ENCODE assay signal across 8 cellular contexts in genomic region chr17:41962768-41963434, GRCh38. TPM values are rescaled to one million over a fixed set of nuclear protein-coding genes. Genes with fewer than 3 reads are reported as not detected.
DNase-seq lines count a peak whose midpoint lies in the region; ATAC-seq lines count a peak whose summit lies in the region.

No MANE protein-coding gene starts in this region.

- H3K36me3 ChIP-seq in skeletal muscle satellite cell (ENCODE audit: insufficient read depth, low read length), result peaks cover 4% of the 10 kb centered on the region

- peaks cover 23% of the 10 kb centered on the region for H3K4me1 ChIP-seq in skeletal muscle satellite cell (ENCODE audit: control insufficient read depth, insufficient read depth, low read length)

- ATAC-seq in HG02798 (IDR thresholded peaks at IDR 0.05; ENCODE audit: poor library complexity, unreplicated experiment) (no peak), HG03196 (IDR thresholded peaks at IDR 0.05; ENCODE audit: unreplicated experiment) (no peak)

- peaks cover 3% of the 10 kb centered on the region for H3K27me3 ChIP-seq in skeletal muscle satellite cell (ENCODE audit: control insufficient read depth, insufficient read depth, low read length)

- H3K27ac ChIP-seq in angular gyrus (ENCODE audit: low read depth, low read length), result peak overlapping the region; percentile 75

- H3K9ac ChIP-seq in skeletal muscle satellite cell (ENCODE audit: low read depth, low read length), result no peak overlapping the region

- peak overlapping the region; percentile 0 for H3K4me2 ChIP-seq in skeletal muscle satellite cell (ENCODE audit: low read length)

- in situ Hi-C loops in G401 (cut with HindIII; ENCODE audit: low sequenced_read_pairs), result no loop called here

- H3K9me3 ChIP-seq in skeletal muscle satellite cell (replicated peaks; ENCODE audit: low read length), result no peaks in the 10 kb centered on the region

- DNase-seq in G401 (ENCODE audit: low spot score), result peak; percentile 81
- peak; percentile 75 for DNase-seq in NCI-H1092 treated with DMSO at 0.1 percent for 48 hours (lab: John Stamatoyannopoulos, UW)
- peak; percentile 32 to 65 (median 56) for DNase-seq in T-helper 1 cell
- DNase-seq in hepatic stellate cell (ENCODE audit: low spot score), result peak; percentile 81

- no peak overlapping the region for H3K4me3 ChIP-seq in skeletal muscle satellite cell (ENCODE audit: low read length)

RNA-seq across cellular contexts. Expression of gene CNP, which starts 3.7 kb away (rescaled TPM):
- 55.4 and 76.7 TPM in 2 replicates for total RNA-seq in G401 (2014; rRNA removed; shearing (Covaris generic))
- total RNA-seq in skeletal muscle satellite cell (2012; rRNA removed), result 32.8 and 33.2 TPM in 2 replicates

RNA-seq across cellular contexts. Expression of gene ODAD4, which starts 32.5 kb away (rescaled TPM):
- total RNA-seq in G401 (2014; rRNA removed; shearing (Covaris generic)), result 1.7 TPM in 1 of 2 replicates, not detected in the other
- 0.25 and 0.66 TPM in 2 replicates for total RNA-seq in skeletal muscle satellite cell (2012; rRNA removed)

RNA-seq across cellular contexts. Expression of gene ACLY, which starts 44.1 kb away (rescaled TPM):
- total RNA-seq in G401 (2014; rRNA removed; shearing (Covaris generic)), result 193 and 255 TPM in 2 replicates
- total RNA-seq in skeletal muscle satellite cell (2012; rRNA removed), result 289 and 299 TPM in 2 replicates

RNA-seq across cellular contexts. Expression of gene DNAJC7, which starts 54.3 kb away (rescaled TPM):
- total RNA-seq in G401 (2014; rRNA removed; shearing (Covaris generic)), result 148 and 158 TPM in 2 replicates
- 58.3 and 63.6 TPM in 2 replicates for total RNA-seq in skeletal muscle satellite cell (2012; rRNA removed)

RNA-seq across cellular contexts. Expression of gene NKIRAS2, which starts 57.0 kb away (rescaled TPM):
- 42.6 and 65.5 TPM in 2 replicates for total RNA-seq in G401 (2014; rRNA removed; shearing (Covaris generic))
- 21.5 and 27.5 TPM in 2 replicates for total RNA-seq in skeletal muscle satellite cell (2012; rRNA removed)
